ENCODE assay signal across 1 cellular context in the genomic region with DNA sequence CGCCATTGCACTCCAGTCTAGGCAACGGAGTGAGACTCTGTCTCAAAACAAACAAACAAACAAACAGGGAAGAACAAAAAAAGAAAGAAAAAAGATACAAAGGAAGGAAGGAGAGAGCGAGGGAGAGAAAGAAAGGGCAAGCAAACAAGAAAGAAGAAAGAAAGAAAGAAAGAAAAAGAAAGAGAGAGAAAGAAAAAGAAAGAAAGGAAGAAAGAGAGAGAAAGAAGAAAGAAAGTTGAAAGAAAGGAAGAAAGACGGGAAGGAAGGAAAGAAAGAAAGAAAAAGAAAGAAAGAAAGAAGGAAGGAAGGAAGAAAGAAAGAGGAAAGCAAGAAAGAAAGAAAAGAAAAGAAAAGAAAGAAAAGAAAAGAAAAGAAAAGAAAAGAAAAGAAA.
TF ChIP-seq lines count a peak whose summit lies in the region.

No MANE protein-coding gene starts in this region.

TF ChIP-seq in A549, 52 proteins besides CTCF, POLR2A, EP300 and RAD21:
- TF ChIP-seq JUN (IDR thresholded peaks at IDR 0.05): no peak
- no peak for TF ChIP-seq NFE2L2 (conservative IDR thresholded peaks at IDR 0.05; ENCODE audit: low read length)
- TF ChIP-seq, protein P1, sequence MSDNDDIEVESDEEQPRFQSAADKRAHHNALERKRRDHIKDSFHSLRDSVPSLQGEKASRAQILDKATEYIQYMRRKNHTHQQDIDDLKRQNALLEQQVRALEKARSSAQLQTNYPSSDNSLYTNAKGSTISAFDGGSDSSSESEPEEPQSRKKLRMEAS (IDR thresholded peaks at IDR 0.05): no peak
- TF ChIP-seq MAZ (IDR thresholded peaks at IDR 0.05; ENCODE audit: borderline replicate concordance, low read depth, low read length): no peak
- TF ChIP-seq, protein P2, sequence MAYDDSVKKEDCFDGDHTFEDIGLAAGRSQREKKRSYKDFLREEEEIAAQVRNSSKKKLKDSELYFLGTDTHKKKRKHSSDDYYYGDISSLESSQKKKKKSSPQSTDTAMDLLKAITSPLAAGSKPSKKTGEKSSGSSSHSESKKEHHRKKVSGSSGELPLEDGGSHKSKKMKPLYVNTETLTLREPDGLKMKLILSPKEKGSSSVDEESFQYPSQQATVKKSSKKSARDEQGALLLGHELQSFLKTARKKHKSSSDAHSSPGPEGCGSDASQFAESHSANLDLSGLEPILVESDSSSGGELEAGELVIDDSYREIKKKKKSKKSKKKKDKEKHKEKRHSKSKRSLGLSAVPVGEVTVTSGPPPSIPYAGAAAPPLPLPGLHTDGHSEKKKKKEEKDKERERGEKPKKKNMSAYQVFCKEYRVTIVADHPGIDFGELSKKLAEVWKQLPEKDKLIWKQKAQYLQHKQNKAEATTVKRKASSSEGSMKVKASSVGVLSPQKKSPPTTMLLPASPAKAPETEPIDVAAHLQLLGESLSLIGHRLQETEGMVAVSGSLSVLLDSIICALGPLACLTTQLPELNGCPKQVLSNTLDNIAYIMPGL (CRISPR knock-in tag; IDR thresholded peaks at IDR 0.05; ENCODE audit: borderline replicate concordance): no peak
- TF ChIP-seq, protein P3, sequence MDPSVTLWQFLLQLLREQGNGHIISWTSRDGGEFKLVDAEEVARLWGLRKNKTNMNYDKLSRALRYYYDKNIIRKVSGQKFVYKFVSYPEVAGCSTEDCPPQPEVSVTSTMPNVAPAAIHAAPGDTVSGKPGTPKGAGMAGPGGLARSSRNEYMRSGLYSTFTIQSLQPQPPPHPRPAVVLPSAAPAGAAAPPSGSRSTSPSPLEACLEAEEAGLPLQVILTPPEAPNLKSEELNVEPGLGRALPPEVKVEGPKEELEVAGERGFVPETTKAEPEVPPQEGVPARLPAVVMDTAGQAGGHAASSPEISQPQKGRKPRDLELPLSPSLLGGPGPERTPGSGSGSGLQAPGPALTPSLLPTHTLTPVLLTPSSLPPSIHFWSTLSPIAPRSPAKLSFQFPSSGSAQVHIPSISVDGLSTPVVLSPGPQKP (IDR thresholded peaks at IDR 0.05; ENCODE audit: low read depth, low read length): no peak
- TF ChIP-seq, protein P4, sequence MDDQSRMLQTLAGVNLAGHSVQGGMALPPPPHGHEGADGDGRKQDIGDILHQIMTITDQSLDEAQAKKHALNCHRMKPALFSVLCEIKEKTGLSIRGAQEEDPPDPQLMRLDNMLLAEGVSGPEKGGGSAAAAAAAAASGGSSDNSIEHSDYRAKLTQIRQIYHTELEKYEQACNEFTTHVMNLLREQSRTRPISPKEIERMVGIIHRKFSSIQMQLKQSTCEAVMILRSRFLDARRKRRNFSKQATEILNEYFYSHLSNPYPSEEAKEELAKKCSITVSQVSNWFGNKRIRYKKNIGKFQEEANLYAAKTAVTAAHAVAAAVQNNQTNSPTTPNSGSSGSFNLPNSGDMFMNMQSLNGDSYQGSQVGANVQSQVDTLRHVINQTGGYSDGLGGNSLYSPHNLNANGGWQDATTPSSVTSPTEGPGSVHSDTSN (IDR thresholded peaks at IDR 0.05): no peak
- TF ChIP-seq EHMT2 (IDR thresholded peaks at IDR 0.05; ENCODE audit: low read depth): no peak
- TF ChIP-seq NPAS2 (CRISPR knock-in tag; IDR thresholded peaks at IDR 0.05; ENCODE audit: borderline replicate concordance): no peak
- no peak for TF ChIP-seq ESRRA (IDR thresholded peaks at IDR 0.05; ENCODE audit: borderline replicate concordance, low read length)
- no peak for TF ChIP-seq TFCP2L1 (CRISPR knock-in tag; IDR thresholded peaks at IDR 0.05)
- no peak for TF ChIP-seq HEYL (CRISPR knock-in tag; IDR thresholded peaks at IDR 0.05)
- TF ChIP-seq, protein P5, sequence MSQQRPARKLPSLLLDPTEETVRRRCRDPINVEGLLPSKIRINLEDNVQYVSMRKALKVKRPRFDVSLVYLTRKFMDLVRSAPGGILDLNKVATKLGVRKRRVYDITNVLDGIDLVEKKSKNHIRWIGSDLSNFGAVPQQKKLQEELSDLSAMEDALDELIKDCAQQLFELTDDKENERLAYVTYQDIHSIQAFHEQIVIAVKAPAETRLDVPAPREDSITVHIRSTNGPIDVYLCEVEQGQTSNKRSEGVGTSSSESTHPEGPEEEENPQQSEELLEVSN (IDR thresholded peaks at IDR 0.05; ENCODE audit: borderline replicate concordance, low read depth): no peak
- no peak for TF ChIP-seq HOXB5 (CRISPR knock-in tag; IDR thresholded peaks at IDR 0.05)
- TF ChIP-seq ZFP36 (IDR thresholded peaks at IDR 0.05; ENCODE audit: borderline replicate concordance, partially characterized antibody): no peak
- no peak for TF ChIP-seq RARB (CRISPR knock-in tag; IDR thresholded peaks at IDR 0.05)
- no peak for TF ChIP-seq SMC3 (IDR thresholded peaks at IDR 0.05)
